ENCODE assay signal across 2 cellular contexts in genomic region chr7:75033064-75033463, GRCh38.
TF ChIP-seq lines count a peak whose summit lies in the region.

No MANE protein-coding gene starts in this region.

TF ChIP-seq in GM23338, 12 proteins besides CTCF, POLR2A, EP300 and RAD21 (continued from another document):
- TF ChIP-seq ZNF462 (CRISPR knock-in tag; IDR thresholded peaks at IDR 0.05) (no peak), EZH2 (IDR thresholded peaks at IDR 0.05; ENCODE audit: low read depth, unreplicated experiment) (no peak), NANOG (IDR thresholded peaks at IDR 0.05; ENCODE audit: borderline replicate concordance) (no peak), EZH2phosphoT487 (IDR thresholded peaks at IDR 0.05; ENCODE audit: unreplicated experiment) (no peak), ETS1 (IDR thresholded peaks at IDR 0.05) (no peak), CREB1 (CRISPR knock-in tag; IDR thresholded peaks at IDR 0.05; ENCODE audit: low read depth) (no peak), STAT1 (IDR thresholded peaks at IDR 0.05; ENCODE audit: unreplicated experiment) (no peak), POLR2AphosphoS5 (IDR thresholded peaks at IDR 0.05; ENCODE audit: low read depth) (no peak)

TF ChIP-seq in WTC11, 78 proteins besides CTCF, POLR2A, EP300 and RAD21 (continued from another document):
- TF ChIP-seq PRDM15 (CRISPR knock-in tag; IDR thresholded peaks at IDR 0.05) (no peak), NR3C1 (CRISPR knock-in tag; conservative IDR thresholded peaks at IDR 0.05; ENCODE audit: low read depth) (no peak), ZNF671 (CRISPR knock-in tag; IDR thresholded peaks at IDR 0.05) (no peak), CDX4 (CRISPR knock-in tag; IDR thresholded peaks at IDR 0.05; ENCODE audit: borderline replicate concordance) (no peak), HMGA2 (CRISPR knock-in tag; IDR thresholded peaks at IDR 0.05) (no peak), IRF2 (CRISPR knock-in tag; IDR thresholded peaks at IDR 0.05; ENCODE audit: borderline replicate concordance, low read depth) (no peak), MYBL2 (CRISPR knock-in tag; IDR thresholded peaks at IDR 0.05) (no peak), ZNF281 (CRISPR knock-in tag; IDR thresholded peaks at IDR 0.05) (no peak), FOXK1 (CRISPR knock-in tag; IDR thresholded peaks at IDR 0.05) (no peak), JUN (CRISPR knock-in tag; IDR thresholded peaks at IDR 0.05) (no peak)
